In genomic region chr10:80283536-80284199, GRCh38 we compare ENCODE assay signal across 17 cellular contexts. TPM values are rescaled to one million over a fixed set of nuclear protein-coding genes. Genes with fewer than 3 reads are reported as not detected.
DNase-seq lines count a peak whose midpoint lies in the region; ATAC-seq, FAIRE-seq and TF ChIP-seq lines count a peak whose summit lies in the region.
"Had no signal": no experiment of that assay in that cellular context is flagged by ENCODE, and none has a peak within 500 bp of the region (broad histone marks: within the 10 kb centered on the region; RNA-seq: fewer than 3 reads in every experiment).

No MANE protein-coding gene starts in this region.

- no peak overlapping the region for H3K4me3 Mint-ChIP-seq in nephron progenitor cell
- H3K4me3 Mint-ChIP-seq in GM23338: no peak overlapping the region
- H3K4me3 Mint-ChIP-seq: CD14-positive monocyte; CD8-positive, alpha-beta memory T cell; IgD-negative memory B cell had no signal

- H3K9me3 Mint-ChIP-seq in nephron progenitor cell (no peaks in the 10 kb centered on the region), GM23338 (no peaks in the 10 kb centered on the region)
- H3K9me3 Mint-ChIP-seq: CD8-positive, alpha-beta memory T cell; IgD-negative memory B cell had no signal

- H3K27me3 Mint-ChIP-seq in nephron progenitor cell (ENCODE audit: low read depth, poor library complexity): peaks cover 7% of the 10 kb centered on the region
- H3K27me3 Mint-ChIP-seq in GM23338 (ENCODE audit: insufficient read depth, low read depth, poor library complexity): peaks cover 11% of the 10 kb centered on the region

- no peaks in the 10 kb centered on the region for H3K9me3 ChIP-seq in HepG2 (ENCODE audit: low read length)
- H3K9me3 ChIP-seq: A549, Caco-2 had no signal

- H3K4me3 ChIP-seq in HepG2 (replicated peaks in 1 of 3; ENCODE audit: insufficient read depth in 1 of 3, low read depth in 2 of 3, low read length in 3 of 3) (no peak overlapping the region), GM23338 (no peak overlapping the region)
- H3K4me3 ChIP-seq: A549 had no signal

- H3K27ac ChIP-seq in HepG2 (ENCODE audit: extremely low read length, insufficient read depth, low read length) (peak overlapping the region; percentile 83), GM23338 (ENCODE audit: low read depth) (no peak overlapping the region)
- H3K27ac ChIP-seq: A549 had no signal

- 96% methylated on average over 11 of the region's 14 CpGs for WGBS in HepG2 (ENCODE audit: low lambda C conversion rate)

- no peaks in the 10 kb centered on the region for H3F3A ChIP-seq in GM23338 (replicated peaks; ENCODE audit: low read depth)

- H3K4me2 ChIP-seq in HepG2 (ENCODE audit: low read depth, low read length) (no peak overlapping the region; the same call in 1 of the 2 replicates), GM23338 (no peak overlapping the region)
- H3K4me2 ChIP-seq: A549 had no signal

- no peaks in the 10 kb centered on the region for H3K9me2 ChIP-seq in GM23338 (ENCODE audit: insufficient read depth)

- no peak for FAIRE-seq in HepG2 (lab: Jason Lieb, UNC)
- FAIRE-seq: A549 had no signal

- no peak overlapping the region for H3K9ac ChIP-seq in HepG2 (ENCODE audit: insufficient read depth, low read depth, low read length)

- POLR2A ChIA-PET in HepG2 (lab: Yijun Ruan, JAX): no interaction called here

- no peaks in the 10 kb centered on the region; a peak in 1 of 5 replicates for H3K27me3 ChIP-seq in HepG2 (ENCODE audit: control insufficient read depth in 1 of 2, insufficient read depth in 2 of 2, low read length in 2 of 2)
- no peaks in the 10 kb centered on the region for H3K27me3 ChIP-seq in GM23338 (ENCODE audit: insufficient read depth)

- peak; percentile 2 for DNase-seq in H4 (ENCODE audit: low spot score)
- DNase-seq in HT1080 (ENCODE audit: low read depth): peak; percentile 13
- no peak for DNase-seq in HepG2 (ENCODE audit: low spot score)
- peak; percentile 9 for DNase-seq in mucosa of gallbladder (ENCODE audit: low spot score)
- no peak for DNase-seq in nephron progenitor cell
- DNase-seq in GM23338 (ENCODE audit: low spot score): no peak
- DNase-seq in activated CD4-positive, alpha-beta T cell treated with anti-CD3 and anti-CD28 coated beads for 48 hours: no peak
- DNase-seq: Caco-2; CD8-positive, alpha-beta memory T cell; DMS53; GF-D8; H7 had no signal

- H3K4me1 ChIP-seq in HepG2 (ENCODE audit: insufficient read depth, low read length): peaks cover 85% of the 10 kb centered on the region
- H3K4me1 ChIP-seq in GM23338 (ENCODE audit: insufficient read depth): 0 out of 2 replicates have a peak, but pooled peaks cover 5% of the 10 kb centered on the region
- H3K4me1 ChIP-seq: A549 had no signal

- intact Hi-C loops in HepG2 (cut with micrococcal nuclease; ENCODE audit: unreplicated experiment): no loop called here

- peaks cover 35% of the 10 kb centered on the region for H3K4me1 Mint-ChIP-seq in nephron progenitor cell
- peaks cover 10% of the 10 kb centered on the region; the same call in 2 of the 3 replicates for H3K4me1 Mint-ChIP-seq in GM23338
- H3K4me1 Mint-ChIP-seq: CD14-positive monocyte; CD8-positive, alpha-beta memory T cell had no signal

- H3K27ac Mint-ChIP-seq in nephron progenitor cell (no peak overlapping the region), GM23338 (no peak overlapping the region)
- H3K27ac Mint-ChIP-seq: CD14-positive monocyte; CD8-positive, alpha-beta memory T cell; IgD-negative memory B cell had no signal

- H3K79me2 ChIP-seq in HepG2 (ENCODE audit: insufficient read depth, low read length) (peaks cover 63% of the 10 kb centered on the region), GM23338 (replicated peaks; ENCODE audit: insufficient read depth) (no peaks in the 10 kb centered on the region)

- H2AFZ ChIP-seq in HepG2 (ENCODE audit: low read length) (no peak overlapping the region), GM23338 (no peak overlapping the region)

- in situ Hi-C loops in HepG2 (cut with HindIII; ENCODE audit: extremely low pct_ligation_motif_present, low pct_unique_long_range_greater_than_20kb): no loop called here

- H3K36me3 Mint-ChIP-seq in nephron progenitor cell (ENCODE audit: low read depth) (no peaks in the 10 kb centered on the region), GM23338 (ENCODE audit: low read depth) (no peaks in the 10 kb centered on the region)
- H3K36me3 Mint-ChIP-seq: CD14-positive monocyte; CD8-positive, alpha-beta memory T cell; IgD-negative memory B cell had no signal

- H4K20me1 ChIP-seq in HepG2 (ENCODE audit: insufficient read depth, low read length) (no peaks in the 10 kb centered on the region), GM23338 (replicated peaks; ENCODE audit: insufficient read depth) (no peaks in the 10 kb centered on the region)

- TF ChIP-seq EP300 in HepG2 (IDR thresholded peaks at IDR 0.05; ENCODE audit: low read depth in 2 of 2, low read length in 2 of 2) (no peak), HepG2 (CRISPR knock-in tag; IDR thresholded peaks at IDR 0.05; ENCODE audit: borderline replicate concordance) (no peak)

- ATAC-seq in HepG2: no peak
- ATAC-seq in GM23338: no peak
- ATAC-seq: A549 had no signal

- TF ChIP-seq CTCF in HepG2 (CRISPR knock-in tag; IDR thresholded peaks at IDR 0.05) (no peak), nephron progenitor cell (IDR thresholded peaks at IDR 0.05) (no peak), GM23338 (conservative IDR thresholded peaks at IDR 0.05; ENCODE audit: low read depth in 2 of 2) (no peak)

- TF ChIP-seq POLR2A in HepG2 (IDR thresholded peaks at IDR 0.05; ENCODE audit: insufficient read depth in 1 of 2, low read depth in 2 of 2, low read length in 2 of 2): no peak

- BruUV-seq in HepG2 (replicated peaks; lab: Mats Ljungman, UMichigan): no TSS peak

- TF ChIP-seq RAD21 in HepG2 (CRISPR knock-in tag; IDR thresholded peaks at IDR 0.05): no peak

- CTCF ChIA-PET in HepG2 (lab: Yijun Ruan, JAX; ENCODE audit: low intra/inter-chr PET ratio, low total read pairs): no interaction called here

- peaks cover 5 to 44% of the 10 kb centered on the region in 2 experiments for H3K36me3 ChIP-seq in HepG2 (replicated peaks in 1 of 2; ENCODE audit: control insufficient read depth in 1 of 2, insufficient read depth in 2 of 2, low read length in 2 of 2)
- H3K36me3 ChIP-seq in GM23338 (ENCODE audit: insufficient read depth): no peaks in the 10 kb centered on the region

TF ChIP-seq in GM23338, 12 proteins besides CTCF, POLR2A, EP300 and RAD21:
- TF ChIP-seq CREB1 (CRISPR knock-in tag; IDR thresholded peaks at IDR 0.05; ENCODE audit: low read depth): no peak
- no peak for TF ChIP-seq POLR2AphosphoS5 (IDR thresholded peaks at IDR 0.05; ENCODE audit: low read depth)

RNA-seq across cellular contexts. Expression of gene MAT1A, which starts 5.8 kb away (rescaled TPM):
- 1.2 and 1.7 TPM in 2 replicates for total RNA-seq in H4 (2014; rRNA removed; shearing (Covaris generic))
- total RNA-seq in HT1080 (2014; rRNA removed; shearing (Covaris generic)): 0.13 and 0.94 TPM in 2 replicates
- polyA plus RNA-seq in HT1080 (2015; cell fraction: cytosol; rRNA removed): 0.36 and 0.43 TPM in 2 replicates
- polyA plus RNA-seq in HT1080 (2015; cell fraction: nucleus; rRNA removed): 0.84 and 1.3 TPM in 2 replicates
- total RNA-seq in HepG2 (2016; rRNA removed; fragmentation: Illumina TruSeq; extraction: Trizol) (76.9 and 101 TPM in 2 replicates), mucosa of gallbladder (0.98 TPM)
- 8.2 and 9.7 TPM in 2 replicates for total RNA-seq in HepG2 (2016; cell fraction: cytosol; rRNA removed; fragmentation: Illumina TruSeq; extraction: Trizol; ENCODE audit: low read depth)
- 77.4 and 101 TPM in 2 replicates for total RNA-seq in HepG2 (2016; cell fraction: insoluble cytoplasmic fraction; rRNA removed; fragmentation: Illumina TruSeq; extraction: Trizol)
- 35.3 and 36.5 TPM in 2 replicates for total RNA-seq in HepG2 (2016; cell fraction: membrane; rRNA removed; fragmentation: Illumina TruSeq; extraction: Trizol)
- total RNA-seq in HepG2 (2016; cell fraction: nucleus; rRNA removed; fragmentation: Illumina TruSeq; extraction: Trizol): 51.9 and 57.9 TPM in 2 replicates
- polyA plus RNA-seq in HepG2 (2011; rRNA removed) (57.1 and 71.8 TPM in 2 replicates), GM23338 (2016; fragmentation: Nextera tagmentation; extraction: Ambion mirVana) (0.97 and 1.3 TPM in 2 replicates)
- 67.8 and 68.7 TPM in 2 replicates for polyA plus RNA-seq in HepG2 (2011; cell fraction: cytosol; rRNA removed)
- polyA plus RNA-seq in HepG2 (2011; cell fraction: nucleus; rRNA removed): 86.2 and 106 TPM in 2 replicates
- polyA plus RNA-seq in HepG2 (2012): 51.2 and 64.8 TPM in 2 replicates
- 7.9 and 9.8 TPM in 2 replicates for polyA plus RNA-seq in HepG2 (2016; cell fraction: cytosol; fragmentation: Illumina TruSeq; extraction: Trizol; ENCODE audit: low read depth)
- 98.3 and 108 TPM in 2 replicates for polyA plus RNA-seq in HepG2 (2016; cell fraction: insoluble cytoplasmic fraction; fragmentation: Illumina TruSeq; extraction: Trizol; ENCODE audit: low read depth)
- 26.5 and 26.9 TPM in 2 replicates for polyA plus RNA-seq in HepG2 (2016; cell fraction: membrane; fragmentation: Illumina TruSeq; extraction: Trizol; ENCODE audit: low read depth)
- 93.4 and 100 TPM in 2 replicates for polyA plus RNA-seq in HepG2 (2016; cell fraction: nucleus; fragmentation: Illumina TruSeq; extraction: Trizol; ENCODE audit: insufficient read depth, low read depth)
- polyA minus RNA-seq in HepG2 (2011; rRNA and poly(A)+ RNA removed; ENCODE audit: low replicate concordance): 0.07 and 103 TPM in 2 replicates
- polyA minus RNA-seq in HepG2 (2011; cell fraction: cytosol; rRNA and poly(A)+ RNA removed): 28.5 and 32.8 TPM in 2 replicates
- polyA minus RNA-seq in HepG2 (2011; cell fraction: nucleus; rRNA and poly(A)+ RNA removed): 23.2 and 35.9 TPM in 2 replicates
- 6.5 and 8.0 TPM in 2 replicates for total RNA-seq in GM23338 (2014; rRNA removed; shearing (Covaris generic))
- total RNA-seq: CD8-positive, alpha-beta memory T cell had no signal
- polyA plus RNA-seq: AG04450; BJ; CD14-positive monocyte; CD8-positive, alpha-beta memory T cell; IgD-negative memory B cell had no signal

Comparison
In these comparisons a context has a peak if more than half of its experiments do, and no peak if none do; other contexts are left out.
1. DNase-seq: peak in H4 (single experiment), HT1080 (single experiment) and mucosa of gallbladder (single experiment); none in HepG2 (single experiment), nephron progenitor cell (single experiment), GM23338 (single experiment) and activated CD4-positive, alpha-beta T cell treated with anti-CD3 and anti-CD28 coated beads for 48 hours (single experiment).